ENCODE assay signal across 12 cellular contexts in the genomic region with DNA sequence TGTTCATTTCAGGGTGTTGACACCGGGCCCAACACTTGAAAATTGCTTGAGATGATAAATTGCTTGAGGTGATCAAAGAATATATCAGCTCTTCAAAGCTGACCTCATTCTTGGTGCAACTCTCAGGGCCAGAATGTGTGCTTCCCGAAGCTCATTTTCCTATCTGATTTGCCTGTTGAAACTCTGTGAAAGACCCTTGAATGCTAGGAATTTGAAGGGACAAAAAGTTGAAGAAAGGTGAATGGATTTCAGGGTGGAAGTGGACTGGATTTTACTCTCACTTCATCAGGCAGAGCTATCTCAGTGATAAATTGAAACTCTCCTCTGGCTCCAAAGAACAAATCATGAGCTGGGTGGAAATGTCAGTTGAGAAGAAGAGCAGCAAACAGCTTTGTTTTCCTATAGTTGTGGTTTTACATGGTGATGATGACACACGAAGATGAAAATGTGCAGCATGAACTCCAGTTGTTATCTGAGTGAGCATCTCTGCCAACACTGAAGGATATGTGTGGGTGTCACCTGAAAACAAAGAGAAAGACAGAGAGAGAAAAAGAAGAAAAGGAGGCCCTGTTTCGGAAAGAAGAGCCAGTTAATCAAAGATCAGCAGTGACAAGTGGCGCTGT. TPM values are rescaled to one million over a fixed set of nuclear protein-coding genes. Genes with fewer than 3 reads are reported as not detected.
DNase-seq lines count a peak whose midpoint lies in the region; ATAC-seq and TF ChIP-seq lines count a peak whose summit lies in the region.
"Had no signal": no experiment of that assay in that cellular context is flagged by ENCODE, and none has a peak within 500 bp of the region (broad histone marks: within the 10 kb centered on the region; RNA-seq: fewer than 3 reads in every experiment).

No MANE protein-coding gene starts in this region.

- POLR2A ChIA-PET in T-cell (lab: Charles Lee), result interaction anchor here (0.5 to 3.6 kb wide), 25 partner anchors 8 to 249 kb away, joined by 3 to 47 read pairs (median 5); a partner anchor contains a TSS

- BruUV-seq in Calu3 (replicated peaks; lab: Mats Ljungman, UMichigan), result no TSS peak

- H3K4me1 Mint-ChIP-seq in T-cell (peaks cover 85 to 91% (median 88%) of the 10 kb centered on the region in 3 donors), Calu3 (ENCODE audit: low read depth, unreplicated experiment) (peaks cover 10% of the 10 kb centered on the region)

- TF ChIP-seq CTCF in choroid plexus epithelial cell (conservative IDR thresholded peaks at IDR 0.05; ENCODE audit: low read depth, low read length) (no peak), Calu3 (IDR thresholded peaks at IDR 0.05; ENCODE audit: unreplicated experiment) (no peak)

- H3K9me3 Mint-ChIP-seq in T-cell, result peaks cover 3 to 6% (median 5%) of the 10 kb centered on the region in 3 donors
- peaks cover 5% of the 10 kb centered on the region for H3K9me3 Mint-ChIP-seq in Calu3 (ENCODE audit: low read depth, unreplicated experiment)

- ATAC-seq in T-cell (replicated peaks in 1 of 4), result peak; percentile 86 to 90 (median 88)
- ATAC-seq in HG03097 (IDR thresholded peaks at IDR 0.05; ENCODE audit: low FRiP score, unreplicated experiment), result no peak
- ATAC-seq: left colon had no signal

- H3K36me3 Mint-ChIP-seq in T-cell (peaks cover 38% of the 10 kb centered on the region), Calu3 (ENCODE audit: insufficient read depth, unreplicated experiment) (no peaks in the 10 kb centered on the region)

- DNase-seq in activated T-cell treated with anti-CD3 and anti-CD28 coated beads for 4 hours (peak; percentile 30), T-cell (peak in 24 of 34 experiments; percentile 21 to 76 (median 54)), choroid plexus epithelial cell (ENCODE audit: low read depth) (peak; percentile 72), NCI-H226 (no peak), Calu3 (no peak)
- DNase-seq in activated T-cell treated with anti-CD3 and anti-CD28 coated beads, Interleukin-2, amount 50 U/mL, for 48 hours, result no peak
- peak in 5 of 6 experiments; percentile 35 to 90 (median 84) for DNase-seq in stimulated activated naive CD4-positive, alpha-beta T cell (lab: John Stamatoyannopoulos, UW)
- DNase-seq: left colon had no signal

- peak overlapping the region; percentile 90 to 91 for H3K27ac Mint-ChIP-seq in T-cell
- H3K27ac Mint-ChIP-seq in Calu3 (ENCODE audit: unreplicated experiment), result no peak overlapping the region

- H3K4me3 ChIP-seq in choroid plexus epithelial cell (ENCODE audit: low read depth, low read length), result no peak overlapping the region
- H3K4me3 ChIP-seq: skin epidermis, thoracic aorta had no signal

- H3K4me3 Mint-ChIP-seq in T-cell (peak overlapping the region; percentile 59 to 69 (median 63)), Calu3 (ENCODE audit: low read depth, unreplicated experiment) (no peak overlapping the region)

- CTCF ChIA-PET in T-cell (lab: Charles Lee), result interaction anchor here (0.6 to 4.7 kb wide), 19 partner anchors 9 to 1026 kb away, joined by 3 to 46 read pairs (median 4); a partner anchor contains a TSS
- CTCF ChIA-PET in Calu3 (lab: Charles Lee), result no interaction called here

- no peaks in the 10 kb centered on the region for H3K27me3 Mint-ChIP-seq in T-cell
- no peaks in the 10 kb centered on the region for H3K27me3 Mint-ChIP-seq in Calu3 (ENCODE audit: unreplicated experiment)

- intact Hi-C loops in Calu3 (cut with micrococcal nuclease; ENCODE audit: unreplicated experiment), result no loop called here

RNA-seq across cellular contexts. Expression of a gene that starts 34.4 kb away (rescaled TPM):
- 100 to 1,000 TPM; 112 to 154 (median 151) TPM for total RNA-seq in T-cell
- 0.07 TPM in 1 of 2 replicates, not detected in the other for total RNA-seq in Calu3 (2022)
- total RNA-seq: H4 had no signal

Comparison
In these comparisons a context has a peak if more than half of its experiments do, and no peak if none do; other contexts are left out.
1. DNase-seq: peak in activated T-cell treated with anti-CD3 and anti-CD28 coated beads for 4 hours (single experiment), T-cell (24 of 34), choroid plexus epithelial cell (single experiment) and stimulated activated naive CD4-positive, alpha-beta T cell (5 of 6); none in activated T-cell treated with anti-CD3 and anti-CD28 coated beads, Interleukin-2, amount 50 U/mL, for 48 hours (0 of 2), NCI-H226 (single experiment) and Calu3 (single experiment).
2. RNA of a gene that starts 34.4 kb away (total RNA-seq): 112 to 154 TPM in T-cell; 0.07 TPM in Calu3; every median in the first group is over 100 times any median in the second.